In the genomic region with DNA sequence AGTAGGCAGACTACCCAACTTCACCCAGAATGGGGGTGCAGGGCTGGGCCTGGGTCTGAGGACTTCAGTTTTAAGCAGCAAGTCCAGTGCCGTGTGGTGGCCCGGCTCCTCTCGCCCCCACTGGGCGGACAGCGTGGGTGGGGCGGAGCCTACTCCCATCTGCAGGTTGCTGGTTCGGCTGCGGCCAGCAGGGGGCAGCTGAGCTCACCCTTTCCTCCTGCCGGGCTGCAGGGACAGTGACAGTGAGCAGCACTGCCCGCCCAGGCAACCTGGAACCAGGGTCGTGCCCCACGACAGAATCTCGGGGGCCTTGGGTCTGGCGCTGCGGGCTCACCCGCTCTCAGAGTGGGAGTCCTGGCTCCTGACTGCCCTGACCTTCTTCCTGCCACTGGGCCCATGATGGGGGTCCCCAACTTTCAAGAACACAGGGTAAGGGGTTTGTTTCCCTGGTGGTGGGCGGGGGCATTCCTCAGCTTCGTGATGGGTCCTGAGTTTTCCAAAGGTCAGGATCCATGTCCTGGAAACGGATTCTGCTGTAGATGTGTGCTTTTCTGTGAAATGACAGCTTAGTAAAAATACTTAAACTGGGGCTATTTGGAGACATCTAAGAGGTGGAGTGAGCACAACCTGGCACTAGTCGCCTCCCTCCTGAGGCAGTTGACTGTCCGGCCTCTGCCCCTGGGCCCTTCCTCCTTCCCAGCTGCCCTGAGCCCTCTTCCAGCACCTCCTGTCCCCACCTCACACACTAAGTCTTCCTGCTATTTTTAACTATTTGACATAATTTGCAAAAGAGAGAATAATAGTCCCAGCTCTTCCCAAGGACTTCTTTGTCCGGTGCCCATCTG, we compare ENCODE assay signal across 1 cellular context.
A peak's percentile ranks its signal among the peaks of the same experiment; 100 is the strongest.
TF ChIP-seq lines count a peak whose summit lies in the region.

No MANE protein-coding gene starts in this region.

TF ChIP-seq in HepG2, 621 proteins besides CTCF, POLR2A, EP300 and RAD21 (continued from another document and continues in another):
- TF ChIP-seq TFDP1 (CRISPR knock-in tag; IDR thresholded peaks at IDR 0.05; ENCODE audit: borderline replicate concordance) (no peak), ZNF781 (CRISPR knock-in tag; IDR thresholded peaks at IDR 0.05; ENCODE audit: borderline replicate concordance, not compliant biosample characterization) (no peak), ZNF280B (CRISPR knock-in tag; IDR thresholded peaks at IDR 0.05; ENCODE audit: borderline replicate concordance) (peak; percentile 64; the same call in 1 of the 2 replicates), IRF9 (CRISPR knock-in tag; IDR thresholded peaks at IDR 0.05; ENCODE audit: borderline replicate concordance) (peak; percentile 50; the same call in 1 of the 2 replicates), ASH2L (IDR thresholded peaks at IDR 0.05; ENCODE audit: insufficient read length, low read depth, low read length) (peak; percentile 15), ZNF263 (CRISPR knock-in tag; IDR thresholded peaks at IDR 0.05) (peak; percentile 64; the same call in 1 of the 2 replicates), ELF3 (CRISPR knock-in tag; IDR thresholded peaks at IDR 0.05) (peak; percentile 47; the same call in 1 of the 2 replicates), ZNF547 (CRISPR knock-in tag; IDR thresholded peaks at IDR 0.05) (no peak), TEAD3 (CRISPR knock-in tag; optimal IDR thresholded peaks at IDR 0.05; ENCODE audit: borderline replicate concordance) (peak; percentile 49), ZNF652 (CRISPR knock-in tag; IDR thresholded peaks at IDR 0.05; ENCODE audit: borderline replicate concordance, low read depth) (0 out of 2 replicates have a peak, but pooled peaks have one; percentile 14), ZNF776 (CRISPR knock-in tag; IDR thresholded peaks at IDR 0.05) (no peak), ATRX (CRISPR knock-in tag; IDR thresholded peaks at IDR 0.05; ENCODE audit: borderline replicate concordance) (no peak), MYC (CRISPR knock-in tag; IDR thresholded peaks at IDR 0.05; ENCODE audit: borderline replicate concordance) (peak; percentile 76), ZNF205 (CRISPR knock-in tag; IDR thresholded peaks at IDR 0.05) (peak; percentile 98), PAF1 (CRISPR knock-in tag; IDR thresholded peaks at IDR 0.05) (no peak), KDM1A (CRISPR knock-in tag; IDR thresholded peaks at IDR 0.05) (no peak), ZBTB7B (CRISPR knock-in tag; IDR thresholded peaks at IDR 0.05) (peak; percentile 58; the same call in 1 of the 2 replicates), ZNF264 (CRISPR knock-in tag; IDR thresholded peaks at IDR 0.05) (no peak), KDM2A (CRISPR knock-in tag; IDR thresholded peaks at IDR 0.05; ENCODE audit: borderline replicate concordance, low read depth) (peak; percentile 77), TCF12 (IDR thresholded peaks at IDR 0.05) (no peak), TCF12 (CRISPR knock-in tag; IDR thresholded peaks at IDR 0.05) (no peak), CENPT (CRISPR knock-in tag; IDR thresholded peaks at IDR 0.05; ENCODE audit: low read depth) (no peak), RBFOX2 (IDR thresholded peaks at IDR 0.05; ENCODE audit: low read depth, low read length) (peak; percentile 66), RBAK (CRISPR knock-in tag; IDR thresholded peaks at IDR 0.05) (no peak), ZNF546 (CRISPR knock-in tag; conservative IDR thresholded peaks at IDR 0.05) (0 out of 2 replicates have a peak, but pooled peaks have one; percentile 31), RXRA (CRISPR knock-in tag; IDR thresholded peaks at IDR 0.05) (peak; percentile 55; the same call in 1 of the 2 replicates), KDM6A (CRISPR knock-in tag; IDR thresholded peaks at IDR 0.05; ENCODE audit: low read depth) (no peak), ZFP90 (CRISPR knock-in tag; IDR thresholded peaks at IDR 0.05; ENCODE audit: borderline replicate concordance) (peak; percentile 50; the same call in 1 of the 2 replicates), GPBP1L1 (CRISPR knock-in tag; IDR thresholded peaks at IDR 0.05) (no peak), SP4 (CRISPR knock-in tag; IDR thresholded peaks at IDR 0.05) (0 out of 2 replicates have a peak, but pooled peaks have one; percentile 40), ZBTB4 (CRISPR knock-in tag; IDR thresholded peaks at IDR 0.05; ENCODE audit: borderline replicate concordance) (no peak), ZNF350 (CRISPR knock-in tag; IDR thresholded peaks at IDR 0.05; ENCODE audit: borderline replicate concordance, low read depth) (peak; percentile 63), ZNF331 (CRISPR knock-in tag; IDR thresholded peaks at IDR 0.05) (peak; percentile 74; the same call in 1 of the 2 replicates), PRDM15 (CRISPR knock-in tag; IDR thresholded peaks at IDR 0.05) (0 out of 2 replicates have a peak, but pooled peaks have one; percentile 15), CEBPB (IDR thresholded peaks at IDR 0.05; ENCODE audit: borderline replicate concordance, low read depth, low read length) (no peak), ATF7 (IDR thresholded peaks at IDR 0.05) (no peak), ATF7 (CRISPR knock-in tag; IDR thresholded peaks at IDR 0.05) (no peak), SNAI1 (CRISPR knock-in tag; IDR thresholded peaks at IDR 0.05; ENCODE audit: borderline replicate concordance) (no peak), HOXA5 (CRISPR knock-in tag; IDR thresholded peaks at IDR 0.05) (peak; percentile 58; the same call in 1 of the 2 replicates)
- TF ChIP-seq, protein P1, sequence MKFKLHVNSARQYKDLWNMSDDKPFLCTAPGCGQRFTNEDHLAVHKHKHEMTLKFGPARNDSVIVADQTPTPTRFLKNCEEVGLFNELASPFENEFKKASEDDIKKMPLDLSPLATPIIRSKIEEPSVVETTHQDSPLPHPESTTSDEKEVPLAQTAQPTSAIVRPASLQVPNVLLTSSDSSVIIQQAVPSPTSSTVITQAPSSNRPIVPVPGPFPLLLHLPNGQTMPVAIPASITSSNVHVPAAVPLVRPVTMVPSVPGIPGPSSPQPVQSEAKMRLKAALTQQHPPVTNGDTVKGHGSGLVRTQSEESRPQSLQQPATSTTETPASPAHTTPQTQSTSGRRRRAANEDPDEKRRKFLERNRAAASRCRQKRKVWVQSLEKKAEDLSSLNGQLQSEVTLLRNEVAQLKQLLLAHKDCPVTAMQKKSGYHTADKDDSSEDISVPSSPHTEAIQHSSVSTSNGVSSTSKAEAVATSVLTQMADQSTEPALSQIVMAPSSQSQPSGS (CRISPR knock-in tag; IDR thresholded peaks at IDR 0.05), result peak; percentile 30; the same call in 1 of the 2 replicates
- TF ChIP-seq, protein P2, sequence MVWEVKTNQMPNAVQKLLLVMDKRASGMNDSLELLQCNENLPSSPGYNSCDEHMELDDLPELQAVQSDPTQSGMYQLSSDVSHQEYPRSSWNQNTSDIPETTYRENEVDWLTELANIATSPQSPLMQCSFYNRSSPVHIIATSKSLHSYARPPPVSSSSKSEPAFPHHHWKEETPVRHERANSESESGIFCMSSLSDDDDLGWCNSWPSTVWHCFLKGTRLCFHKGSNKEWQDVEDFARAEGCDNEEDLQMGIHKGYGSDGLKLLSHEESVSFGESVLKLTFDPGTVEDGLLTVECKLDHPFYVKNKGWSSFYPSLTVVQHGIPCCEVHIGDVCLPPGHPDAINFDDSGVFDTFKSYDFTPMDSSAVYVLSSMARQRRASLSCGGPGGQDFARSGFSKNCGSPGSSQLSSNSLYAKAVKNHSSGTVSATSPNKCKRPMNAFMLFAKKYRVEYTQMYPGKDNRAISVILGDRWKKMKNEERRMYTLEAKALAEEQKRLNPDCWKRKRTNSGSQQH (CRISPR knock-in tag; IDR thresholded peaks at IDR 0.05; ENCODE audit: low read depth), result peak; percentile 29; the same call in 1 of the 2 replicates
- TF ChIP-seq, protein P3, sequence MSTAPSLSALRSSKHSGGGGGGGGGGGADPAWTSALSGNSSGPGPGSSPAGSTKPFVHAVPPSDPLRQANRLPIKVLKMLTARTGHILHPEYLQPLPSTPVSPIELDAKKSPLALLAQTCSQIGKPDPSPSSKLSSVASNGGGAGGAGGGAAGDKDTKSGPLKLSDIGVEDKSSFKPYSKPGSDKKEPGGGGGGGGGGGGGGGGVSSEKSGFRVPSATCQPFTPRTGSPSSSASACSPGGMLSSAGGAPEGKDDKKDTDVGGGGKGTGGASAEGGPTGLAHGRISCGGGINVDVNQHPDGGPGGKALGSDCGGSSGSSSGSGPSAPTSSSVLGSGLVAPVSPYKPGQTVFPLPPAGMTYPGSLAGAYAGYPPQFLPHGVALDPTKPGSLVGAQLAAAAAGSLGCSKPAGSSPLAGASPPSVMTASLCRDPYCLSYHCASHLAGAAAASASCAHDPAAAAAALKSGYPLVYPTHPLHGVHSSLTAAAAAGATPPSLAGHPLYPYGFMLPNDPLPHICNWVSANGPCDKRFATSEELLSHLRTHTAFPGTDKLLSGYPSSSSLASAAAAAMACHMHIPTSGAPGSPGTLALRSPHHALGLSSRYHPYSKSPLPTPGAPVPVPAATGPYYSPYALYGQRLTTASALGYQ (CRISPR knock-in tag; IDR thresholded peaks at IDR 0.05), result no peak; the same call in 1 of the 2 replicates
